ENCODE assay signal across 1 cellular context in the genomic region with DNA sequence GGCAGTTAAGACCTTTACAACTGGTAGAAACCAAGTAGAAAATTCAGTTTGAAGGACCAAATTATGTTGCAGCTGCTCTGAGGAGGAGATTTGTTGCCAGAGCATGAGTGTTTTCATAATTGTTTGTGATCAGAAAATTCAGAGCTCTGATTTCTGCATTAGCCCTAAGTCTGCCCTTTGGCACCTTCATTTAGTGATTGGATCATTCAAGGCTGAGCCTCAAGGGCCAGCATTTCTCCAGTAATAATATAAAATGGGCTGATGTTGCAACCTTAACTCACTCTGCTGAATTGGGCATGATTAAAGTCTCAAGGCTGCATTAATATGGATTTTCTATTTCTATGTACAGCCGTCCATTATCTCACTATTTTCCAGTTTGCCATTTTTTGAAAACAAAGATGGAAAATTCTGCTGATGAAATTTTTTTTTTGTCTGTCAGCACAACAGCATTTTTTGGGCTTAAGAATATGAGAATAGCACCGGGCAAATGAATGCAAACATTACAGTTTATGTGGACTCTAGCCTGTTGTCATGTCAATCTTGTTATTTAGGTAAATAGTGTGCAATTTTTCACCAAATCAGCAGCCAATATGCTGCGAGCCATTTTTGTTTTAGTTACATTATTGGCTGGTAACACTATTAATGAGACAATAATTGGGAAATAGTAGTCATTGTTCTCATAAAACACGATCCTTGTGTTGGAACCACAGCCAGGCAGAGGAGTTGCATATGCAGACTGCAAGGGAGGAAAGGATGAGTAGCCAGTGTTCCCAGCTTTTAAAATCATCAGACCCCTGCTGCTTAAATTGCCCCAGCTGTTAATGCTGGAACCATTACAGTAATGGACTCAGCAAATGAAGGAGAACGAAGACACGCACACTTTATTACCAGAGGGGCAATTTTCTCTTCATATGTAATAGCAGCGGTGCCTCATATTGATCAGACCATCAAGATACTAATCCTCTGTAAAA.
TF ChIP-seq lines count a peak whose summit lies in the region.

No MANE protein-coding gene starts in this region.

TF ChIP-seq in SK-N-SH, 30 proteins besides CTCF, POLR2A, EP300 and RAD21 (continued from another document):
- TF ChIP-seq, protein P1, sequence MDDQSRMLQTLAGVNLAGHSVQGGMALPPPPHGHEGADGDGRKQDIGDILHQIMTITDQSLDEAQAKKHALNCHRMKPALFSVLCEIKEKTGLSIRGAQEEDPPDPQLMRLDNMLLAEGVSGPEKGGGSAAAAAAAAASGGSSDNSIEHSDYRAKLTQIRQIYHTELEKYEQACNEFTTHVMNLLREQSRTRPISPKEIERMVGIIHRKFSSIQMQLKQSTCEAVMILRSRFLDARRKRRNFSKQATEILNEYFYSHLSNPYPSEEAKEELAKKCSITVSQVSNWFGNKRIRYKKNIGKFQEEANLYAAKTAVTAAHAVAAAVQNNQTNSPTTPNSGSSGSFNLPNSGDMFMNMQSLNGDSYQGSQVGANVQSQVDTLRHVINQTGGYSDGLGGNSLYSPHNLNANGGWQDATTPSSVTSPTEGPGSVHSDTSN (IDR thresholded peaks at IDR 0.05): no peak
